1 cellular context compared by ENCODE assay signal in the genomic region with DNA sequence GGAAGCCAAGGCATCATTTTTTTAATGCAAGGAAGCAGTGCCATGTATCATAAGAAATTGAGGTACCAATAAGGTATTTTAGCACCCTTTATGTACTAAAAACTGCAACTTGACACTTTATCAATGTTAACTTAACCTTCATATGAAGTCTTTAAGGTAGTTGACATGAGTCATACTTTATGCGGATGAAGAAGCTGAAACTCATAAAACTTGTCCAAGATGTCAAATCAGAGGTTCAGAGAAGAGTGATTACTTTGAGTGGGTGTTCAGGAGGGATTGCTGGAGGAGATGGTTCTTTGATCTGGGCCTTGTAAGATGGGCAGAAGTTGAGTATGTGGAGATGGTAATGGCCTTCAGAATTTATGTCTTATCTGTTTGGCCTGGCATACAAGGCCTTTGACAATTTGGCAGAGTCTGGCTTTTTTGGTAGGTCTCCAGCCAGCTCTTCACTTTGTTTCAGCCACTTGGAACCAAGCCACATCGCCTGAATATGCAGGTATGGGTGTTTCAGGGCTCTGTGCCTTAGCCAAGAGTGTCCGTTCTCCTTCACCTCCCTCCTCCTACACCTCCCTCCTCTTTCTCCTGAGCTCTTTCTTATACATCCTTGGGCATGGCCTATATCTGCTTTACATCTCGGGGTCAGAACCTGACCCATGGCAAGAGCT.
A peak's percentile ranks its signal among the peaks of the same experiment; 100 is the strongest.
TF ChIP-seq lines count a peak whose summit lies in the region.

No MANE protein-coding gene starts in this region.

TF ChIP-seq in K562, 482 proteins besides CTCF, POLR2A, EP300 and RAD21 (continued from another document):
- TF ChIP-seq, protein P1, sequence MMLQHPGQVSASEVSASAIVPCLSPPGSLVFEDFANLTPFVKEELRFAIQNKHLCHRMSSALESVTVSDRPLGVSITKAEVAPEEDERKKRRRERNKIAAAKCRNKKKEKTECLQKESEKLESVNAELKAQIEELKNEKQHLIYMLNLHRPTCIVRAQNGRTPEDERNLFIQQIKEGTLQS (IDR thresholded peaks at IDR 0.05), result peak; percentile 57
- TF ChIP-seq, protein P1 (CRISPR knock-in tag; conservative IDR thresholded peaks at IDR 0.05), result no peak
- TF ChIP-seq POLR3A (IDR thresholded peaks at IDR 0.05; ENCODE audit: borderline replicate concordance, extremely low read depth, insufficient read depth, insufficient read length) (no peak), RCOR1 (IDR thresholded peaks at IDR 0.05; ENCODE audit: borderline replicate concordance in 1 of 2, low read depth in 2 of 2, low read length in 2 of 2) (0 out of 4 replicates have a peak, but pooled peaks of 1 of the 2 experiments have one; percentile 10), C11orf30 (IDR thresholded peaks at IDR 0.05; ENCODE audit: low read depth) (peak; percentile 69), CBFA2T3 (IDR thresholded peaks at IDR 0.05) (peak; percentile 31), ZNF316 (IDR thresholded peaks at IDR 0.05) (peak; percentile 71)
- TF ChIP-seq, protein P2, sequence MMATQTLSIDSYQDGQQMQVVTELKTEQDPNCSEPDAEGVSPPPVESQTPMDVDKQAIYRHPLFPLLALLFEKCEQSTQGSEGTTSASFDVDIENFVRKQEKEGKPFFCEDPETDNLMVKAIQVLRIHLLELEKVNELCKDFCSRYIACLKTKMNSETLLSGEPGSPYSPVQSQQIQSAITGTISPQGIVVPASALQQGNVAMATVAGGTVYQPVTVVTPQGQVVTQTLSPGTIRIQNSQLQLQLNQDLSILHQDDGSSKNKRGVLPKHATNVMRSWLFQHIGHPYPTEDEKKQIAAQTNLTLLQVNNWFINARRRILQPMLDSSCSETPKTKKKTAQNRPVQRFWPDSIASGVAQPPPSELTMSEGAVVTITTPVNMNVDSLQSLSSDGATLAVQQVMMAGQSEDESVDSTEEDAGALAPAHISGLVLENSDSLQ (IDR thresholded peaks at IDR 0.05), result 0 out of 2 replicates have a peak, but pooled peaks have one; percentile 30
- TF ChIP-seq, protein P3, sequence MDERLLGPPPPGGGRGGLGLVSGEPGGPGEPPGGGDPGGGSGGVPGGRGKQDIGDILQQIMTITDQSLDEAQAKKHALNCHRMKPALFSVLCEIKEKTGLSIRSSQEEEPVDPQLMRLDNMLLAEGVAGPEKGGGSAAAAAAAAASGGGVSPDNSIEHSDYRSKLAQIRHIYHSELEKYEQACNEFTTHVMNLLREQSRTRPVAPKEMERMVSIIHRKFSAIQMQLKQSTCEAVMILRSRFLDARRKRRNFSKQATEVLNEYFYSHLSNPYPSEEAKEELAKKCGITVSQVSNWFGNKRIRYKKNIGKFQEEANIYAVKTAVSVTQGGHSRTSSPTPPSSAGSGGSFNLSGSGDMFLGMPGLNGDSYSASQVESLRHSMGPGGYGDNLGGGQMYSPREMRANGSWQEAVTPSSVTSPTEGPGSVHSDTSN (CRISPR knock-in tag; IDR thresholded peaks at IDR 0.05; ENCODE audit: low read depth), result no peak
- TF ChIP-seq, protein P3 (tag; conservative IDR thresholded peaks at IDR 0.05; ENCODE audit: low read depth), result peak; percentile 84
